ENCODE assay signal across 8 cellular contexts in the genomic region with DNA sequence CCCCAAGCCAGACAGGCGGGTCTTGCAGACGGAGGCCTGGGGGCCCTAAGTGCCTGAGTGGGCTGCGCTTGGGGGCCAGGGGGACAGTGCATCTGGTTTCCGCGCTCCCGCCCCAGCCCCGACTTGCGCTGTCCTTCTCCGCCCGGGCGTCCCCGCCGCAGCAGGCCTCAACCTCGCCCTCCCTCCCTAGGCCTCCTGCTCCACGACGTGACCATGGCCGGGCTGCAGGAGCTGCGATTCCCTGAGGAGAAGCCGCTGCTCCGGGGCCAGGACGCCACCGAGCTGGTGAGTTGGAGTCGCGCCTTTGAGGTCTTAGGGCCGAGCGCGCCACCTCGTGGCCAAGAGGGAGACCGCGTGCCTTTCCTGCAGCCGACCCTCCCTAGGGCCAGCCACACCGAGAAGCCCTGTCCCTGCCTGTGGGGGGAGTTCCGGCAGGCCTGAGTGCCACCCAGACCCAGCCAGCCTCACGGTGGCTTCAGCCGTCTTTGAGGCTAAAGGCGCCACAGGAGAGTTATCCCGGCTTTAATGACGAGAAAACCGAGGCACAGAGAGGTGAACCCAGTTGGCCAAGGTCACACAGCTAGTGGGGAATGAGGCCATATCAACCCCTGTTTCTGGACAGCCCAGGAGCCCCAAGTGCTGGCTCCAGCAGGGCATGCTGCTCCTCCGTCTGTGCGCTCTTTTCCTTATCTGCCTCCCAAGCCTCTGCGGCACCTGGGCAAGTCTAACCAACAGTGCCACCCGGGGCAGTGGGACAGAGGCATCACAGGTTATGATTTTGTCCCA. TPM values are rescaled to one million over a fixed set of nuclear protein-coding genes. Genes with fewer than 3 reads are reported as not detected.
A peak's percentile ranks its signal among the peaks of the same experiment; 100 is the strongest.
DNase-seq lines count a peak whose midpoint lies in the region; ATAC-seq, FAIRE-seq and TF ChIP-seq lines count a peak whose summit lies in the region.

No MANE protein-coding gene starts in this region.

- no peaks in the 10 kb centered on the region for H3K9me3 ChIP-seq in NT2/D1 (ENCODE audit: insufficient read depth, low read length)

- H3K9ac ChIP-seq in NT2/D1 (ENCODE audit: insufficient read length, low read depth): peak overlapping the region; percentile 64

- DNase-seq in A172 (ENCODE audit: low spot score) (peak; percentile 68), GM12892 (ENCODE audit: insufficient read length) (peak; percentile 90), HK-2 (ENCODE audit: unreplicated experiment) (peak; percentile 76), NT2/D1 (ENCODE audit: low read depth, low spot score) (peak; percentile 87), activated T-cell treated with anti-CD3 and anti-CD28 coated beads for 4 hours (peak; percentile 60)
- peak; percentile 73 for DNase-seq in natural killer cell treated with Interleukin-12 subunit alpha and Interleukin-12 subunit beta and Interleukin-15 and Interleukin-18, amount 100 ng/mL, for 72 hours (ENCODE audit: low spot score)
- peak; percentile 70 to 85 for DNase-seq in stimulated activated effector memory CD8-positive, alpha-beta T cell treated with anti-CD3 and anti-CD28 coated beads, Interleukin-12 subunit alpha, Interleukin-12 subunit beta, amount 100 ng/mL, for 72 hours (ENCODE audit: low spot score in 2 of 2)

- H3K4me3 Mint-ChIP-seq in natural killer cell treated with Interleukin-12 subunit alpha and Interleukin-12 subunit beta and Interleukin-15 and Interleukin-18, amount 100 ng/mL, for 72 hours: no peak overlapping the region
- no peak overlapping the region for H3K4me3 Mint-ChIP-seq in stimulated activated effector memory CD8-positive, alpha-beta T cell treated with anti-CD3 and anti-CD28 coated beads, Interleukin-12 subunit alpha, Interleukin-12 subunit beta, amount 100 ng/mL, for 72 hours

- peaks cover 4% of the 10 kb centered on the region for H3K27me3 ChIP-seq in NT2/D1 (ENCODE audit: insufficient read depth, insufficient read length)

- peak overlapping the region; percentile 8 for H3K4me3 ChIP-seq in NT2/D1 (ENCODE audit: insufficient read length, low read depth)

- FAIRE-seq in GM12892 (lab: Jason Lieb, UNC): peak; percentile 92

- TF ChIP-seq POLR2A in GM12892 (IDR thresholded peaks at IDR 0.05; ENCODE audit: low read depth, low read length): no peak

- H3K4me1 Mint-ChIP-seq in natural killer cell treated with Interleukin-12 subunit alpha and Interleukin-12 subunit beta and Interleukin-15 and Interleukin-18, amount 100 ng/mL, for 72 hours (ENCODE audit: low read depth in 2 of 2): no peaks in the 10 kb centered on the region
- no peaks in the 10 kb centered on the region for H3K4me1 Mint-ChIP-seq in stimulated activated effector memory CD8-positive, alpha-beta T cell treated with anti-CD3 and anti-CD28 coated beads, Interleukin-12 subunit alpha, Interleukin-12 subunit beta, amount 100 ng/mL, for 72 hours

- ATAC-seq in esophagus mucosa: peak; percentile 88
- peak; percentile 84 for ATAC-seq in natural killer cell treated with Interleukin-12 subunit alpha and Interleukin-12 subunit beta and Interleukin-15 and Interleukin-18, amount 100 ng/mL, for 72 hours
- peak; percentile 81 for ATAC-seq in stimulated activated effector memory CD8-positive, alpha-beta T cell treated with anti-CD3 and anti-CD28 coated beads, Interleukin-12 subunit alpha, Interleukin-12 subunit beta, amount 100 ng/mL, for 72 hours

- H3K27ac Mint-ChIP-seq in natural killer cell treated with Interleukin-12 subunit alpha and Interleukin-12 subunit beta and Interleukin-15 and Interleukin-18, amount 100 ng/mL, for 72 hours: no peak overlapping the region
- H3K27ac Mint-ChIP-seq in stimulated activated effector memory CD8-positive, alpha-beta T cell treated with anti-CD3 and anti-CD28 coated beads, Interleukin-12 subunit alpha, Interleukin-12 subunit beta, amount 100 ng/mL, for 72 hours: no peak overlapping the region

- H3K4me1 ChIP-seq in NT2/D1 (ENCODE audit: insufficient read depth, insufficient read length): peaks cover 9% of the 10 kb centered on the region

- H3K27me3 Mint-ChIP-seq in natural killer cell treated with Interleukin-12 subunit alpha and Interleukin-12 subunit beta and Interleukin-15 and Interleukin-18, amount 100 ng/mL, for 72 hours: peaks cover 0 to 8% of the 10 kb centered on the region in 2 donors

- no peaks in the 10 kb centered on the region for H3K36me3 Mint-ChIP-seq in natural killer cell treated with Interleukin-12 subunit alpha and Interleukin-12 subunit beta and Interleukin-15 and Interleukin-18, amount 100 ng/mL, for 72 hours
- no peaks in the 10 kb centered on the region for H3K36me3 Mint-ChIP-seq in stimulated activated effector memory CD8-positive, alpha-beta T cell treated with anti-CD3 and anti-CD28 coated beads, Interleukin-12 subunit alpha, Interleukin-12 subunit beta, amount 100 ng/mL, for 72 hours

- H3K9me3 Mint-ChIP-seq in natural killer cell treated with Interleukin-12 subunit alpha and Interleukin-12 subunit beta and Interleukin-15 and Interleukin-18, amount 100 ng/mL, for 72 hours: no peaks in the 10 kb centered on the region
- H3K9me3 Mint-ChIP-seq in stimulated activated effector memory CD8-positive, alpha-beta T cell treated with anti-CD3 and anti-CD28 coated beads, Interleukin-12 subunit alpha, Interleukin-12 subunit beta, amount 100 ng/mL, for 72 hours: no peaks in the 10 kb centered on the region

- H3K36me3 ChIP-seq in NT2/D1 (ENCODE audit: insufficient read depth, insufficient read length, low read length): no peaks in the 10 kb centered on the region

RNA-seq across cellular contexts. Expression of a gene that starts 12.2 kb away (rescaled TPM):
- 25.2 and 27.6 TPM in 2 replicates for total RNA-seq in A172 (2014; rRNA removed; shearing (Covaris generic))
- polyA plus RNA-seq in GM12892 (2012; ENCODE audit: missing spikeins): 0.93 TPM
- total RNA-seq in esophagus mucosa: 31.6 TPM
- under 1 TPM; 0.14 to 0.47 TPM for total RNA-seq in natural killer cell treated with Interleukin-12 subunit alpha and Interleukin-12 subunit beta and Interleukin-15 and Interleukin-18, amount 100 ng/mL, for 72 hours

RNA-seq across cellular contexts. Expression of a gene that starts 27.6 kb away (rescaled TPM):
- total RNA-seq in A172 (2014; rRNA removed; shearing (Covaris generic)): 12.8 and 15.3 TPM in 2 replicates
- 15.8 TPM for polyA plus RNA-seq in GM12892 (2012; ENCODE audit: missing spikeins)
- total RNA-seq in esophagus mucosa: 11.7 TPM
- 10 to 100 TPM; 16.4 to 29.1 TPM for total RNA-seq in natural killer cell treated with Interleukin-12 subunit alpha and Interleukin-12 subunit beta and Interleukin-15 and Interleukin-18, amount 100 ng/mL, for 72 hours

Comparison
In these comparisons a context has a peak if more than half of its experiments do, and no peak if none do; other contexts are left out.
1. Peak in every context shown above with its lines: DNase-seq, ATAC-seq and H3K4me3 ChIP-seq.
2. RNA of a gene that starts 12.2 kb away (total RNA-seq): 31.6 TPM in esophagus mucosa (single experiment) and 25.2 to 27.6 TPM in A172; 0.14 to 0.47 TPM in natural killer cell treated with Interleukin-12 subunit alpha and Interleukin-12 subunit beta and Interleukin-15 and Interleukin-18, amount 100 ng/mL, for 72 hours; every median in the first group is over 10 times any median in the second.